Comparison of ENCODE assay signal across 1 cellular context in genomic region chr6:32944265-32944664, GRCh38.
TF ChIP-seq lines count a peak whose summit lies in the region.

No MANE protein-coding gene starts in this region.

TF ChIP-seq in WTC11, 78 proteins besides CTCF, POLR2A, EP300 and RAD21 (continued from another document):
- TF ChIP-seq ARID4B (CRISPR knock-in tag; IDR thresholded peaks at IDR 0.05; ENCODE audit: borderline replicate concordance) = no peak
